ENCODE assay signal across 1 cellular context in genomic region chr4:152348670-152349069, GRCh38.
TF ChIP-seq lines count a peak whose summit lies in the region.

No MANE protein-coding gene starts in this region.

TF ChIP-seq in GM23338, 12 proteins besides CTCF, POLR2A, EP300 and RAD21 (continued from another document):
- TF ChIP-seq ZNF462 (CRISPR knock-in tag; IDR thresholded peaks at IDR 0.05) (no peak), CREB1 (CRISPR knock-in tag; IDR thresholded peaks at IDR 0.05; ENCODE audit: low read depth) (no peak), EZH2phosphoT487 (IDR thresholded peaks at IDR 0.05; ENCODE audit: unreplicated experiment) (no peak), NANOG (IDR thresholded peaks at IDR 0.05; ENCODE audit: borderline replicate concordance) (no peak), JUNB (IDR thresholded peaks at IDR 0.05; ENCODE audit: unreplicated experiment) (no peak), POLR2AphosphoS5 (IDR thresholded peaks at IDR 0.05; ENCODE audit: low read depth) (no peak), ETS1 (IDR thresholded peaks at IDR 0.05) (no peak), STAT1 (IDR thresholded peaks at IDR 0.05; ENCODE audit: unreplicated experiment) (no peak)
